ENCODE assay signal across 23 cellular contexts in genomic region chr7:34078864-34079263, GRCh38.
"Had no signal": no experiment of that assay in that cellular context is flagged by ENCODE, and none has a peak within 500 bp of the region (broad histone marks: within the 10 kb centered on the region; RNA-seq: fewer than 3 reads in every experiment).

No MANE protein-coding gene starts in this region.

- ATAC-seq: activated naive CD4-positive, alpha-beta T cell treated with anti-CD3 and anti-CD28 coated beads, Interleukin-2, amount 50 U/mL, for 72 hours; activated T-cell treated with anti-CD3 and anti-CD28 coated beads, Interleukin-2, amount 50 U/mL, for 72 hours had no signal

- DNase-seq: activated CD4-positive, alpha-beta memory T cell treated with anti-CD3 and anti-CD28 coated beads, Interleukin-2, amount 10 ng/mL, durations not matched to agents 7 days and 5 days; activated CD4-positive, alpha-beta T cell treated with anti-CD3 and anti-CD28 coated beads for 1 hour; activated CD4-positive, alpha-beta T cell treated with anti-CD3 and anti-CD28 coated beads for 4 hours; activated CD4-positive, alpha-beta T cell treated with anti-CD3 and anti-CD28 coated beads, Interleukin-2, amount 10 ng/mL, durations not matched to agents 7 days and 5 days; activated CD4-positive, alpha-beta T cell treated with anti-CD3 and anti-CD28 coated beads, Interleukin-2, amount 50 U/mL, for 4 hours; activated CD8-positive, alpha-beta memory T cell treated with anti-CD3 and anti-CD28 coated beads, Interleukin-2, amount 50 U/mL, for 48 hours; activated gamma-delta T cell; activated naive CD4-positive, alpha-beta T cell; activated naive CD4-positive, alpha-beta T cell treated with anti-CD3 and anti-CD28 coated beads, Interleukin-2, amount 10 ng/mL, durations not matched to agents 7 days and 5 days; activated naive CD8-positive, alpha-beta T cell treated with anti-CD3 and anti-CD28 coated beads, Interleukin-2, amount 10 ng/mL, durations not matched to agents 7 days and 5 days; activated T-cell treated with anti-CD3 and anti-CD28 coated beads for 4 hours; activated T-cell treated with anti-CD3 and anti-CD28 coated beads, Interleukin-2, amount 50 U/mL, for 24 hours; activated T-cell treated with anti-CD3 and anti-CD28 coated beads, Interleukin-2, amount 50 U/mL, for 72 hours; brain microvascular endothelial cell; caudate nucleus; cortex of kidney; dermis blood vessel endothelial cell; effector CD8-positive, alpha-beta T cell; foreskin fibroblast; glutamatergic neuron; T-helper 2 cell had no signal

- H3K4me1 Mint-ChIP-seq: activated CD4-positive, alpha-beta memory T cell treated with anti-CD3 and anti-CD28 coated beads, Interleukin-2, amount 10 ng/mL, durations not matched to agents 7 days and 5 days; activated CD4-positive, alpha-beta T cell treated with anti-CD3 and anti-CD28 coated beads, Interleukin-2, amount 10 ng/mL, durations not matched to agents 7 days and 5 days; activated naive CD4-positive, alpha-beta T cell treated with anti-CD3 and anti-CD28 coated beads, Interleukin-2, amount 10 ng/mL, durations not matched to agents 7 days and 5 days; activated naive CD8-positive, alpha-beta T cell treated with anti-CD3 and anti-CD28 coated beads, Interleukin-2, amount 10 ng/mL, durations not matched to agents 7 days and 5 days had no signal

- H3K27me3 ChIP-seq: brain microvascular endothelial cell had no signal

- H3K27me3 Mint-ChIP-seq: activated CD4-positive, alpha-beta memory T cell treated with anti-CD3 and anti-CD28 coated beads, Interleukin-2, amount 10 ng/mL, durations not matched to agents 7 days and 5 days; activated CD4-positive, alpha-beta T cell treated with anti-CD3 and anti-CD28 coated beads, Interleukin-2, amount 10 ng/mL, durations not matched to agents 7 days and 5 days; activated naive CD8-positive, alpha-beta T cell treated with anti-CD3 and anti-CD28 coated beads, Interleukin-2, amount 10 ng/mL, durations not matched to agents 7 days and 5 days had no signal

- H3K36me3 Mint-ChIP-seq: activated naive CD4-positive, alpha-beta T cell treated with anti-CD3 and anti-CD28 coated beads, Interleukin-2, amount 10 ng/mL, durations not matched to agents 7 days and 5 days; activated naive CD4-positive, alpha-beta T cell treated with anti-CD3 and anti-CD28 coated beads, Interleukin-2, amount 50 U/mL, for 72 hours; activated naive CD8-positive, alpha-beta T cell treated with anti-CD3 and anti-CD28 coated beads, Interleukin-2, amount 10 ng/mL, durations not matched to agents 7 days and 5 days had no signal

- H3K4me3 Mint-ChIP-seq: activated CD4-positive, alpha-beta memory T cell treated with anti-CD3 and anti-CD28 coated beads, Interleukin-2, amount 10 ng/mL, durations not matched to agents 7 days and 5 days; activated CD4-positive, alpha-beta T cell treated with anti-CD3 and anti-CD28 coated beads, Interleukin-2, amount 10 ng/mL, durations not matched to agents 7 days and 5 days; activated naive CD4-positive, alpha-beta T cell treated with anti-CD3 and anti-CD28 coated beads, Interleukin-2, amount 10 ng/mL, durations not matched to agents 7 days and 5 days; activated naive CD8-positive, alpha-beta T cell treated with anti-CD3 and anti-CD28 coated beads, Interleukin-2, amount 10 ng/mL, durations not matched to agents 7 days and 5 days; activated T-cell treated with anti-CD3 and anti-CD28 coated beads, Interleukin-2, amount 50 U/mL, for 24 hours; activated T-cell treated with anti-CD3 and anti-CD28 coated beads, Interleukin-2, amount 50 U/mL, for 72 hours had no signal

- H3K36me3 ChIP-seq: brain microvascular endothelial cell had no signal

- H3K27ac Mint-ChIP-seq: activated CD4-positive, alpha-beta memory T cell treated with anti-CD3 and anti-CD28 coated beads, Interleukin-2, amount 10 ng/mL, durations not matched to agents 7 days and 5 days; activated CD4-positive, alpha-beta T cell treated with anti-CD3 and anti-CD28 coated beads, Interleukin-2, amount 10 ng/mL, durations not matched to agents 7 days and 5 days; activated naive CD4-positive, alpha-beta T cell treated with anti-CD3 and anti-CD28 coated beads, Interleukin-2, amount 10 ng/mL, durations not matched to agents 7 days and 5 days; activated naive CD4-positive, alpha-beta T cell treated with anti-CD3 and anti-CD28 coated beads, Interleukin-2, amount 50 U/mL, for 72 hours; activated naive CD8-positive, alpha-beta T cell treated with anti-CD3 and anti-CD28 coated beads, Interleukin-2, amount 10 ng/mL, durations not matched to agents 7 days and 5 days; activated T-cell treated with anti-CD3 and anti-CD28 coated beads, Interleukin-2, amount 50 U/mL, for 24 hours; activated T-cell treated with anti-CD3 and anti-CD28 coated beads, Interleukin-2, amount 50 U/mL, for 72 hours had no signal

- H3K27ac ChIP-seq: brain microvascular endothelial cell, epithelial cell of prostate had no signal

- H3K9me3 Mint-ChIP-seq: activated CD4-positive, alpha-beta memory T cell treated with anti-CD3 and anti-CD28 coated beads, Interleukin-2, amount 10 ng/mL, durations not matched to agents 7 days and 5 days; activated CD4-positive, alpha-beta T cell treated with anti-CD3 and anti-CD28 coated beads, Interleukin-2, amount 10 ng/mL, durations not matched to agents 7 days and 5 days; activated T-cell treated with anti-CD3 and anti-CD28 coated beads, Interleukin-2, amount 50 U/mL, for 24 hours had no signal
